In genomic region chr2:102001767-102002142, GRCh38 we compare ENCODE assay signal across 27 cellular contexts. TPM values are rescaled to one million over a fixed set of nuclear protein-coding genes. Genes with fewer than 3 reads are reported as not detected.
DNase-seq lines count a peak whose midpoint lies in the region; ATAC-seq, FAIRE-seq and TF ChIP-seq lines count a peak whose summit lies in the region.
"Had no signal": no experiment of that assay in that cellular context is flagged by ENCODE, and none has a peak within 500 bp of the region (broad histone marks: within the 10 kb centered on the region; RNA-seq: fewer than 3 reads in every experiment).

No MANE protein-coding gene starts in this region.

- no peaks in the 10 kb centered on the region for H3K36me3 Mint-ChIP-seq in activated T-cell treated with anti-CD3 and anti-CD28 coated beads, Interleukin-2, amount 50 U/mL, for 24 hours (ENCODE audit: low read depth)
- H3K36me3 Mint-ChIP-seq: neural progenitor cell had no signal

- POLR2A ChIA-PET in HepG2 (lab: Yijun Ruan, JAX) = no interaction called here

- H4K20me1 ChIP-seq in keratinocyte (ENCODE audit: control insufficient read depth, extremely low read depth, insufficient read depth, low read length) (no peaks in the 10 kb centered on the region), HepG2 (ENCODE audit: insufficient read depth, low read length) (no peaks in the 10 kb centered on the region)

- H3K4me1 Mint-ChIP-seq in activated T-cell treated with anti-CD3 and anti-CD28 coated beads, Interleukin-2, amount 50 U/mL, for 24 hours (ENCODE audit: low read depth) = peaks cover 41% of the 10 kb centered on the region
- H3K4me1 Mint-ChIP-seq: neural progenitor cell had no signal

- no peaks in the 10 kb centered on the region for H3K9me3 ChIP-seq in keratinocyte (ENCODE audit: control insufficient read depth, low read depth, low read length)
- no peaks in the 10 kb centered on the region for H3K9me3 ChIP-seq in HepG2 (ENCODE audit: low read length)
- H3K9me3 ChIP-seq: Caco-2, thoracic aorta had no signal

- H3K4me1 ChIP-seq in keratinocyte (ENCODE audit: control insufficient read depth, extremely low read depth, insufficient read depth, low read length) (peaks cover 65% of the 10 kb centered on the region), HepG2 (ENCODE audit: insufficient read depth, low read length) (peaks cover 47% of the 10 kb centered on the region)
- H3K4me1 ChIP-seq: neural progenitor cell had no signal

- H3K4me3 ChIP-seq in keratinocyte (ENCODE audit: control insufficient read depth in 2 of 3, extremely low read depth in 1 of 3, insufficient read depth in 2 of 3, low read depth in 1 of 3, low read length in 3 of 3) = peak overlapping the region in 2 of 3 experiments; percentile 8 to 29
- no peak overlapping the region for H3K4me3 ChIP-seq in HepG2 (replicated peaks in 1 of 3; ENCODE audit: insufficient read depth in 1 of 3, low read depth in 2 of 3, low read length in 3 of 3)
- H3K4me3 ChIP-seq: cardiac muscle cell, hepatocyte, neural progenitor cell, thoracic aorta had no signal

- CTCF ChIA-PET in HepG2 (lab: Yijun Ruan, JAX; ENCODE audit: low intra/inter-chr PET ratio, low total read pairs) = no interaction called here

- TF ChIP-seq EP300 in HepG2 (IDR thresholded peaks at IDR 0.05; ENCODE audit: low read depth in 2 of 2, low read length in 2 of 2) = no peak
- TF ChIP-seq EP300 in HepG2 (CRISPR knock-in tag; IDR thresholded peaks at IDR 0.05; ENCODE audit: borderline replicate concordance) = no peak

- H3K27ac ChIP-seq in keratinocyte (ENCODE audit: control insufficient read depth, insufficient read depth, low read length) = peak overlapping the region; percentile 97
- H3K27ac ChIP-seq in HepG2 (ENCODE audit: extremely low read length, insufficient read depth, low read length) = no peak overlapping the region
- H3K27ac ChIP-seq: cardiac muscle cell, hepatocyte, neural progenitor cell, thoracic aorta had no signal

- 78% methylated on average over 4 of the region's 4 CpGs for WGBS in HepG2 (ENCODE audit: low lambda C conversion rate)

- dilution Hi-C loops in keratinocyte (cut with MboI; ENCODE audit: extremely low pct_ligation_motif_present, low sequenced_read_pairs) = loop anchor here (25.0 kb wide), 1 partner anchor 161 kb away; no protein-coding TSS in a partner anchor

- BruUV-seq in HepG2 (replicated peaks; lab: Mats Ljungman, UMichigan) = no TSS peak

- ATAC-seq in HepG2 = no peak
- ATAC-seq: SK-N-SH treated with all-trans-retinoic acid at 6 μM for 48 hours had no signal

- H2AFZ ChIP-seq in keratinocyte (ENCODE audit: control insufficient read depth, low read length) = no peak overlapping the region
- H2AFZ ChIP-seq in HepG2 (ENCODE audit: low read length) = no peak overlapping the region
- H2AFZ ChIP-seq: hepatocyte, neural progenitor cell had no signal

- peak; percentile 69 for DNase-seq in activated CD4-positive, alpha-beta T cell treated with anti-CD3 and anti-CD28 coated beads for 48 hours
- DNase-seq in activated CD4-positive, alpha-beta T cell treated with anti-CD3 and anti-CD28 coated beads, Interleukin-2, amount 50 U/mL, for 4 hours = no peak
- DNase-seq in HPDE6-E6E7 (ENCODE audit: extremely low spot score) = peak; percentile 69
- DNase-seq in activated T-cell treated with anti-CD3 and anti-CD28 coated beads, Interleukin-2, amount 50 U/mL, for 24 hours = peak; percentile 30
- peak; percentile 68 for DNase-seq in keratinocyte (ENCODE audit: low read depth, low spot score)
- DNase-seq in HepG2 (ENCODE audit: low spot score) = no peak
- no peak for DNase-seq in G401 (ENCODE audit: low spot score)
- DNase-seq in NCI-H2081 (lab: John Stamatoyannopoulos, UW) = no peak
- DNase-seq: activated CD4-positive, alpha-beta T cell treated with anti-CD3 and anti-CD28 coated beads, Interleukin-2, amount 10 ng/mL, durations not matched to agents 7 days and 5 days; amniotic stem cell; Caco-2; foreskin fibroblast; H9; NCI-H1105 treated with DMSO at 0.1 percent for 48 hours; NCI-H2081 treated with DMSO at 0.1 percent for 48 hours; NCI-H510A; T1000 had no signal

- H3K27me3 Mint-ChIP-seq in activated T-cell treated with anti-CD3 and anti-CD28 coated beads, Interleukin-2, amount 50 U/mL, for 24 hours = no peaks in the 10 kb centered on the region
- H3K27me3 Mint-ChIP-seq: activated CD4-positive, alpha-beta T cell treated with anti-CD3 and anti-CD28 coated beads, Interleukin-2, amount 10 ng/mL, durations not matched to agents 7 days and 5 days; dendritic cell treated with granulocyte-macrophage colony-stimulating factor and Interleukin-4, amounts not matched to agents 40 ng/mL and 50 ng/mL, for 4 days had no signal

- H3K4me2 ChIP-seq in keratinocyte (ENCODE audit: control insufficient read depth, extremely low read depth, insufficient read depth, low read depth, low read length) (peak overlapping the region; percentile 69), HepG2 (ENCODE audit: low read depth, low read length) (no peak overlapping the region)
- H3K4me2 ChIP-seq: hepatocyte, neural progenitor cell had no signal

- FAIRE-seq in keratinocyte (lab: Jason Lieb, UNC) = no peak
- no peak for FAIRE-seq in HepG2 (lab: Jason Lieb, UNC)
- FAIRE-seq: endothelial cell of umbilical vein had no signal

- H3K36me3 ChIP-seq in keratinocyte (ENCODE audit: control insufficient read depth in 2 of 2, extremely low read depth in 1 of 2, insufficient read depth in 2 of 2, low read length in 2 of 2) = no peaks in the 10 kb centered on the region
- H3K36me3 ChIP-seq in HepG2 (replicated peaks in 1 of 2; ENCODE audit: control insufficient read depth in 1 of 2, insufficient read depth in 2 of 2, low read length in 2 of 2) = no peaks in the 10 kb centered on the region
- H3K36me3 ChIP-seq: cardiac muscle cell, neural progenitor cell, thoracic aorta had no signal

- peak overlapping the region; percentile 75 for H3K9ac ChIP-seq in keratinocyte (ENCODE audit: control insufficient read depth, extremely low read depth, insufficient read depth, low read length)
- no peak overlapping the region for H3K9ac ChIP-seq in HepG2 (ENCODE audit: insufficient read depth, low read depth, low read length)
- H3K9ac ChIP-seq: neural progenitor cell had no signal

- peak overlapping the region; percentile 65 for H3K4me3 Mint-ChIP-seq in activated T-cell treated with anti-CD3 and anti-CD28 coated beads, Interleukin-2, amount 50 U/mL, for 24 hours
- H3K4me3 Mint-ChIP-seq: activated CD4-positive, alpha-beta T cell treated with anti-CD3 and anti-CD28 coated beads, Interleukin-2, amount 10 ng/mL, durations not matched to agents 7 days and 5 days; dendritic cell treated with granulocyte-macrophage colony-stimulating factor and Interleukin-4, amounts not matched to agents 40 ng/mL and 50 ng/mL, for 4 days; H9; neural progenitor cell had no signal

- no peak for TF ChIP-seq RAD21 in HepG2 (CRISPR knock-in tag; IDR thresholded peaks at IDR 0.05)

- no peak overlapping the region for H3K27ac Mint-ChIP-seq in activated T-cell treated with anti-CD3 and anti-CD28 coated beads, Interleukin-2, amount 50 U/mL, for 24 hours
- H3K27ac Mint-ChIP-seq: dendritic cell treated with granulocyte-macrophage colony-stimulating factor and Interleukin-4, amounts not matched to agents 40 ng/mL and 50 ng/mL, for 4 days; H9; neural progenitor cell had no signal

- TF ChIP-seq POLR2A in HepG2 (IDR thresholded peaks at IDR 0.05; ENCODE audit: insufficient read depth in 1 of 2, low read depth in 2 of 2, low read length in 2 of 2) = no peak

- H3K9me3 Mint-ChIP-seq in activated T-cell treated with anti-CD3 and anti-CD28 coated beads, Interleukin-2, amount 50 U/mL, for 24 hours = peaks cover 5% of the 10 kb centered on the region
- H3K9me3 Mint-ChIP-seq: activated CD4-positive, alpha-beta T cell treated with anti-CD3 and anti-CD28 coated beads, Interleukin-2, amount 10 ng/mL, durations not matched to agents 7 days and 5 days; dendritic cell treated with granulocyte-macrophage colony-stimulating factor and Interleukin-4, amounts not matched to agents 40 ng/mL and 50 ng/mL, for 4 days; H9; neural progenitor cell had no signal

- H3K79me2 ChIP-seq in keratinocyte (ENCODE audit: control insufficient read depth, insufficient read depth, low read length) (peaks cover 5% of the 10 kb centered on the region), HepG2 (ENCODE audit: insufficient read depth, low read length) (no peaks in the 10 kb centered on the region)
- H3K79me2 ChIP-seq: hepatocyte had no signal

- no peaks in the 10 kb centered on the region for H3K9me1 ChIP-seq in keratinocyte (ENCODE audit: control insufficient read depth, extremely low read depth, insufficient read depth, low read length)

- no peaks in the 10 kb centered on the region for H3K27me3 ChIP-seq in keratinocyte (ENCODE audit: control insufficient read depth, extremely low read depth, insufficient read depth, low read length)
- no peaks in the 10 kb centered on the region; a peak in 1 of 5 replicates for H3K27me3 ChIP-seq in HepG2 (ENCODE audit: control insufficient read depth in 1 of 2, insufficient read depth in 2 of 2, low read length in 2 of 2)
- H3K27me3 ChIP-seq: cardiac muscle cell, hepatocyte, neural progenitor cell had no signal

- intact Hi-C loops in HepG2 (cut with micrococcal nuclease; ENCODE audit: unreplicated experiment) = loop anchor here (5.0 kb wide), 1 partner anchor 356 kb away; the partner anchor contains the start of gene IL18R1

- in situ Hi-C loops in HepG2 (cut with HindIII; ENCODE audit: extremely low pct_ligation_motif_present, low pct_unique_long_range_greater_than_20kb) = no loop called here
- in situ Hi-C loops in G401 (cut with HindIII; ENCODE audit: low sequenced_read_pairs) = no loop called here

- TF ChIP-seq CTCF in keratinocyte (optimal IDR thresholded peaks at IDR 0.05 in 1 of 3, IDR thresholded peaks at IDR 0.05 in 1 of 3, conservative IDR thresholded peaks at IDR 0.05 in 1 of 3; ENCODE audit: extremely low read depth in 1 of 3, insufficient read depth in 2 of 3, low read length in 3 of 3) = no peak
- no peak for TF ChIP-seq CTCF in HepG2 (CRISPR knock-in tag; IDR thresholded peaks at IDR 0.05)

RNA-seq across cellular contexts. Expression of gene IL1R2, which starts 10.0 kb away (rescaled TPM):
- polyA plus RNA-seq in keratinocyte (24.6 to 57.3 TPM (median 47.7 TPM) in 3 replicates), HepG2 (2011; rRNA removed) (4.7 and 7.3 TPM in 2 replicates)
- 4.9 TPM for polyA plus RNA-seq in keratinocyte (2011; ENCODE audit: low read depth)
- polyA plus RNA-seq in keratinocyte (2011; cell fraction: cytosol; rRNA removed) = 17.5 and 22.7 TPM in 2 replicates
- polyA plus RNA-seq in keratinocyte (2011; cell fraction: nucleus; rRNA removed) = 21.9 and 23.7 TPM in 2 replicates
- 14.9 and 38.8 TPM in 2 replicates for polyA plus RNA-seq in keratinocyte (2012; ENCODE audit: low replicate concordance)
- polyA minus RNA-seq in keratinocyte = 16.9 to 36.7 TPM (median 32.0 TPM) in 3 replicates
- polyA minus RNA-seq in keratinocyte (2011; cell fraction: cytosol; rRNA and poly(A)+ RNA removed) = 11.9 TPM
- 9.6 and 10.4 TPM in 2 replicates for polyA minus RNA-seq in keratinocyte (2011; cell fraction: nucleus; rRNA and poly(A)+ RNA removed)
- 1.9 and 3.6 TPM in 2 replicates for total RNA-seq in HepG2 (2016; rRNA removed; fragmentation: Illumina TruSeq; extraction: Trizol)
- 0.88 and 1.0 TPM in 2 replicates for total RNA-seq in HepG2 (2016; cell fraction: cytosol; rRNA removed; fragmentation: Illumina TruSeq; extraction: Trizol; ENCODE audit: low read depth)
- 2.6 and 4.1 TPM in 2 replicates for total RNA-seq in HepG2 (2016; cell fraction: insoluble cytoplasmic fraction; rRNA removed; fragmentation: Illumina TruSeq; extraction: Trizol)
- 0.93 and 1.1 TPM in 2 replicates for total RNA-seq in HepG2 (2016; cell fraction: membrane; rRNA removed; fragmentation: Illumina TruSeq; extraction: Trizol)
- total RNA-seq in HepG2 (2016; cell fraction: nucleus; rRNA removed; fragmentation: Illumina TruSeq; extraction: Trizol) = 2.8 and 3.1 TPM in 2 replicates
- polyA plus RNA-seq in HepG2 (2011; cell fraction: cytosol; rRNA removed) = 6.0 and 6.1 TPM in 2 replicates
- polyA plus RNA-seq in HepG2 (2011; cell fraction: nucleus; rRNA removed) = 2.0 and 2.8 TPM in 2 replicates
- 3.1 and 4.5 TPM in 2 replicates for polyA plus RNA-seq in HepG2 (2012)
- polyA plus RNA-seq in HepG2 (2016; cell fraction: cytosol; fragmentation: Illumina TruSeq; extraction: Trizol; ENCODE audit: low read depth) = 1.2 and 1.3 TPM in 2 replicates
- 1.8 and 3.2 TPM in 2 replicates for polyA plus RNA-seq in HepG2 (2016; cell fraction: insoluble cytoplasmic fraction; fragmentation: Illumina TruSeq; extraction: Trizol; ENCODE audit: low read depth)
- polyA plus RNA-seq in HepG2 (2016; cell fraction: membrane; fragmentation: Illumina TruSeq; extraction: Trizol; ENCODE audit: low read depth) = 0.65 and 1.0 TPM in 2 replicates
- polyA plus RNA-seq in HepG2 (2016; cell fraction: nucleus; fragmentation: Illumina TruSeq; extraction: Trizol; ENCODE audit: insufficient read depth, low read depth) = 3.7 and 3.8 TPM in 2 replicates
- polyA minus RNA-seq in HepG2 (2011; rRNA and poly(A)+ RNA removed; ENCODE audit: low replicate concordance) = 4.2 TPM in 1 of 2 replicates, not detected in the other
- 3.3 and 3.6 TPM in 2 replicates for polyA minus RNA-seq in HepG2 (2011; cell fraction: cytosol; rRNA and poly(A)+ RNA removed)
- 2.3 and 2.5 TPM in 2 replicates for polyA minus RNA-seq in HepG2 (2011; cell fraction: nucleus; rRNA and poly(A)+ RNA removed)
- total RNA-seq in G401 (2014; rRNA removed; shearing (Covaris generic)) = not detected in 2 replicates
- total RNA-seq: A673, cardiac muscle cell, Daoy, endothelial cell of umbilical vein, H9 had no signal
- polyA plus RNA-seq: BJ, cardiac muscle cell, endothelial cell of umbilical vein had no signal

Comparison
In these comparisons a context has a peak if more than half of its experiments do, and no peak if none do; other contexts are left out.
1. DNase-seq: peak in activated CD4-positive, alpha-beta T cell treated with anti-CD3 and anti-CD28 coated beads for 48 hours (single experiment), HPDE6-E6E7 (single experiment), activated T-cell treated with anti-CD3 and anti-CD28 coated beads, Interleukin-2, amount 50 U/mL, for 24 hours (single experiment) and keratinocyte (single experiment); none in activated CD4-positive, alpha-beta T cell treated with anti-CD3 and anti-CD28 coated beads, Interleukin-2, amount 50 U/mL, for 4 hours (0 of 2), HepG2 (single experiment), G401 (single experiment) and NCI-H2081 (0 of 2).
2. H3K4me3 ChIP-seq: peak in keratinocyte (2 of 3); none in HepG2 (0 of 3).